ENCODE assay signal across 31 cellular contexts in the genomic region with DNA sequence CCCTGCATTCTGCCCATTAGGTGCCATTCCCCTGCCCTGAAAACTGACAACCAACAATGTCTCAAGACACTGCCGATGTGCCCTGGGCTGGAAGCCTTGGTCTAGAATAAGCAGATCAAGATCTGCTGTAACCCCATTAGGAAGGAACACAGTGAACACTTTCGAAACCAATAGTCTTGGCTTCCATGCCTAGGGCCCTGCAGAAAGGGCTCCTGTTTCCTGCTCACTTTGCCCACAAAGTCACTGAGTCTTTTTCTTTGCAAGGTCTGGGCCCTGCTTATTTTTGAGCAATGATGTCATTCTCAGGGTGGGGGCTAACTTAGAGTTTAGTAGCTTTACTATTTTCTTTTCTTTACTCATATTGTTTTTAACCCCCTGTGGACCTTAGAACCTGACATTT.
"Had no signal": no experiment of that assay in that cellular context is flagged by ENCODE, and none has a peak within 500 bp of the region (broad histone marks: within the 10 kb centered on the region; RNA-seq: fewer than 3 reads in every experiment).

No MANE protein-coding gene starts in this region.

- H3K27me3 Mint-ChIP-seq: activated CD8-positive, alpha-beta memory T cell treated with anti-CD3 and anti-CD28 coated beads, Interleukin-2, amount 10 ng/mL, durations not matched to agents 7 days and 5 days; activated naive CD8-positive, alpha-beta T cell treated with anti-CD3 and anti-CD28 coated beads, Interleukin-2, amount 50 U/mL, for 24 hours; stimulated activated memory B cell treated with anti-CD40 and anti-IgM and Interleukin-4, amounts not matched to agents 10 μg/mL and 1 μg/mL and 100 μg/mL, for 72 hours had no signal

- DNase-seq: activated CD4-positive, alpha-beta T cell treated with anti-CD3 and anti-CD28 coated beads for 4 hours; activated CD4-positive, CD25-positive, alpha-beta regulatory T cell; activated CD8-positive, alpha-beta memory T cell treated with anti-CD3 and anti-CD28 coated beads, Interleukin-2, amount 10 ng/mL, durations not matched to agents 7 days and 5 days; activated CD8-positive, alpha-beta T cell treated with anti-CD3 and anti-CD28 coated beads, Interleukin-2, amount 10 ng/mL, durations not matched to agents 7 days and 5 days; activated naive CD8-positive, alpha-beta T cell treated with anti-CD3 and anti-CD28 coated beads, Interleukin-2, amount 50 U/mL, for 24 hours; activated T-cell treated with anti-CD3 and anti-CD28 coated beads, Interleukin-2, amount 50 U/mL, for 48 hours; amygdala; central memory CD4-positive, alpha-beta T cell; heart left ventricle; hypothalamus; immature natural killer cell; kidney; left colon; mammary epithelial cell; midbrain; naive thymus-derived CD4-positive, alpha-beta T cell; nucleus accumbens; psoas muscle; stimulated activated CD4-positive, alpha-beta T cell treated with anti-CD3 and anti-CD28 coated beads, Interleukin-1b, Interleukin-23, amount 100 ng/mL, for 48 hours; stimulated activated CD4-positive, alpha-beta T cell treated with anti-CD3 and anti-CD28 coated beads, Interleukin-4, amount 100 ng/mL, for 4 hours; stimulated activated CD8-positive, alpha-beta memory T cell treated with anti-CD3 and anti-CD28 coated beads, Interleukin-4, amount 100 ng/mL, for 48 hours; stimulated activated naive CD8-positive, alpha-beta T cell treated with anti-CD3 and anti-CD28 coated beads, Interleukin-15, amount 100 ng/mL, for 72 hours; substantia nigra; uterus had no signal

- H3K4me1 Mint-ChIP-seq: activated naive CD4-positive, alpha-beta T cell treated with anti-CD3 and anti-CD28 coated beads, Interleukin-2, amount 50 U/mL, for 24 hours; stimulated activated memory B cell treated with anti-CD40 and anti-IgM and Interleukin-4, amounts not matched to agents 10 μg/mL and 1 μg/mL and 100 μg/mL, for 72 hours had no signal

- H3K27ac Mint-ChIP-seq: activated CD8-positive, alpha-beta memory T cell treated with anti-CD3 and anti-CD28 coated beads, Interleukin-2, amount 10 ng/mL, durations not matched to agents 7 days and 5 days; activated CD8-positive, alpha-beta T cell treated with anti-CD3 and anti-CD28 coated beads, Interleukin-2, amount 10 ng/mL, durations not matched to agents 7 days and 5 days; activated naive CD4-positive, alpha-beta T cell treated with anti-CD3 and anti-CD28 coated beads, Interleukin-2, amount 50 U/mL, for 24 hours; activated naive CD8-positive, alpha-beta T cell treated with anti-CD3 and anti-CD28 coated beads, Interleukin-2, amount 50 U/mL, for 24 hours; activated T-helper 2 cell treated with anti-CD3 and anti-CD28 coated beads, Interferon-gamma antibody, Interleukin-2, Interleukin-4, amounts not matched to agents 10 μg/mL and 5 μg/mL and 100 μg/mL, durations not matched to agents 14 hours and 24 hours and 36 hours; immature natural killer cell; stimulated activated memory B cell treated with anti-CD40 and anti-IgM and Interleukin-4, amounts not matched to agents 10 μg/mL and 1 μg/mL and 100 μg/mL, for 72 hours; stimulated activated naive CD8-positive, alpha-beta T cell treated with anti-CD3 and anti-CD28 coated beads, Interleukin-15, amount 100 ng/mL, for 72 hours; type B pancreatic cell had no signal

- H3K4me3 Mint-ChIP-seq: activated CD8-positive, alpha-beta memory T cell treated with anti-CD3 and anti-CD28 coated beads, Interleukin-2, amount 10 ng/mL, durations not matched to agents 7 days and 5 days; activated CD8-positive, alpha-beta T cell treated with anti-CD3 and anti-CD28 coated beads, Interleukin-2, amount 10 ng/mL, durations not matched to agents 7 days and 5 days; activated naive CD4-positive, alpha-beta T cell treated with anti-CD3 and anti-CD28 coated beads, Interleukin-2, amount 50 U/mL, for 24 hours; activated naive CD8-positive, alpha-beta T cell treated with anti-CD3 and anti-CD28 coated beads, Interleukin-2, amount 50 U/mL, for 24 hours; immature natural killer cell; naive thymus-derived CD4-positive, alpha-beta T cell; neural crest cell; stimulated activated memory B cell treated with anti-CD40 and anti-IgM and Interleukin-4, amounts not matched to agents 10 μg/mL and 1 μg/mL and 100 μg/mL, for 72 hours; stimulated activated naive CD8-positive, alpha-beta T cell treated with anti-CD3 and anti-CD28 coated beads, Interleukin-15, amount 100 ng/mL, for 72 hours; type B pancreatic cell had no signal

- H3K9me3 Mint-ChIP-seq: type B pancreatic cell had no signal

- H3K36me3 Mint-ChIP-seq: activated naive CD4-positive, alpha-beta T cell treated with anti-CD3 and anti-CD28 coated beads, Interleukin-2, amount 50 U/mL, for 24 hours; immature natural killer cell; stimulated activated memory B cell treated with anti-CD40 and anti-IgM and Interleukin-4, amounts not matched to agents 10 μg/mL and 1 μg/mL and 100 μg/mL, for 72 hours; type B pancreatic cell had no signal

- H3K4me3 ChIP-seq: breast epithelium, heart left ventricle, psoas muscle, smooth muscle cell, uterus had no signal
